25 cellular contexts compared by ENCODE assay signal in the genomic region with DNA sequence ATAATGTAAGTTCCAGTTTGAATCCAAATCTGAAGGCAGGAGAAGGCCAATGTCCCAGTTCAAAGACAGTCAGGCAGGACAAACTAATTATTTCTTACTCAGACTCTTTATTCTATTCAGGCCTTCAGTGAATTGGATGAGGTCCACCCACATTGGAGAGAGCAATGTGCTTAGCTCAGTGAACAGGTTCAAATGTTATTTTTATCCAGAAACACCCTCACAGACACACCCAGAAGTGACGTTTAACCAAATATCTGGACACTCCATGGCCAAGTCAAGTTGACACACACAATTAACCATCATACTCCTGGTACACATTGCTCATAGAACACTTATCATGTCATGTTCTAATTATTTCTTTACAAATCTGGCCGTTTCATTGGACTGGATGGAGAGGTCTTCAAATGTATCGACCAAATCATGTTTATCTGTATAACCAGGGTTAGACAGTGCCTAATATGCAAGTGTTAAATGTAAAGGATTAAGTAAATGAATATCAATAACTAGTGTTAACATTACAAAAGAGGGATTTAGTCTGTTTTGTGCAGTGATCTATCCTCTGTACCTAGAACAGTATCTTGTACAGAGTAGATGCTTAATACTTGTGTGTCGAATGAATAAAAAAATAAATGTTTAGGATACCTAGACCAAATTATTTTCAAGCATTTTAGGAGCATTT.
"Had no signal": no experiment of that assay in that cellular context is flagged by ENCODE, and none has a peak within 500 bp of the region (broad histone marks: within the 10 kb centered on the region; RNA-seq: fewer than 3 reads in every experiment).

No MANE protein-coding gene starts in this region.

- H3K4me2 ChIP-seq: KMS-11 had no signal

- H3K9ac ChIP-seq: KMS-11 had no signal

- H3K9me3 Mint-ChIP-seq: IgD-negative memory B cell had no signal

- H3K27me3 ChIP-seq: SJSA1 had no signal

- H3K27ac Mint-ChIP-seq: IgD-negative memory B cell had no signal

- H3K36me3 ChIP-seq: SJSA1 had no signal

- H3K4me3 Mint-ChIP-seq: IgD-negative memory B cell had no signal

- FAIRE-seq: HTR-8/SVneo, K562, RCC 7860 had no signal

- DNase-seq: Kasumi-1, MM.1S, MV-4-11, NCI-H1105, NCI-H1417, NCI-H1436 treated with DMSO at 0.1 percent for 48 hours, NCI-H1694, NCI-H187 treated with DMSO at 0.1 percent for 48 hours, NCI-H2029 treated with DMSO at 0.1 percent for 48 hours, NCI-H2171 treated with DMSO at 0.1 percent for 48 hours, NCI-H345, NCI-H524, NCI-H69, NCI-H774, Right ventricle myocardium superior, RPMI8226, SIG-M5 had no signal

- H3K4me1 Mint-ChIP-seq: IgD-negative memory B cell had no signal

- H3K9me3 ChIP-seq: SJSA1 had no signal

- ATAC-seq: K562 had no signal

- H3K27ac ChIP-seq: HL-60, KMS-11, SJSA1, SK-N-MC had no signal

- H3K4me3 ChIP-seq: K562, SJSA1, SK-N-MC had no signal

- H3K4me1 ChIP-seq: SJSA1 had no signal
